Comparison of ENCODE assay signal across 1 cellular context in genomic region chr1:158793604-158794003, GRCh38.
TF ChIP-seq lines count a peak whose summit lies in the region.

No MANE protein-coding gene starts in this region.

TF ChIP-seq in endothelial cell of umbilical vein, 7 proteins besides CTCF, POLR2A, EP300 and RAD21:
- TF ChIP-seq POLR2AphosphoS5 (IDR thresholded peaks at IDR 0.05; ENCODE audit: insufficient read depth, low read depth, low read length) (no peak), GATA2 (IDR thresholded peaks at IDR 0.05; ENCODE audit: insufficient read depth, insufficient read length, low read depth, low read length) (no peak), MAX (IDR thresholded peaks at IDR 0.05; ENCODE audit: insufficient read depth, insufficient read length) (no peak)
